In the genomic region with DNA sequence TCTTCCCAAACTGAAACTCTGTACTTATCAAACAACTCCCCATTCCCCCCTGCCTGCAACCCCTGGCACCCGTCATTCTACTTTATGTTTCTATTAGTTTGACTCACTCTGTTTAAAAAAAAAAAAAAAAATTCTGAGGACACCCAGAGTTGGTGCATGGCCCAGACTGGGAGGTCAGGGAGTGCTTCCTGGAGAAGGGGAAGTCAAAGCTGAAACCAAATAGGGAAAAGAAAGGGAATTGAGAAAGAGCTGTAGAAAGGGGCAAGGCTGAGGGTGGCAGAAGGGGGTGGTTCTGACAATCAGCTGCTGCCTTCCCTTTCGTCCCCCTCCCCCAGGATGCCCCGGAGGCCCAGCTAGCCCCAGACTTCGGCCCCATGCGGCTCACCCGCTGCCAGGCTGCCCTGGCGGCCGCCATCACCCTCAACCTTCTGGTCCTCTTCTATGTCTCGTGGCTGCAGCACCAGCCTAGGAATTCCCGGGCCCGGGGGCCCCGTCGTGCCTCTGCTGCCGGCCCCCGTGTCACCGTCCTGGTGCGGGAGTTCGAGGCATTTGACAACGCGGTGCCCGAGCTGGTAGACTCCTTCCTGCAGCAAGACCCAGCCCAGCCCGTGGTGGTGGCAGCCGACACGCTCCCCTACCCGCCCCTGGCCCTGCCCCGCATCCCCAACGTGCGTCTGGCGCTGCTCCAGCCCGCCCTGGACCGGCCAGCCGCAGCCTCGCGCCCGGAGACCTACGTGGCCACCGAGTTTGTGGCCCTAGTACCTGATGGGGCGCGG, we compare ENCODE assay signal across 17 cellular contexts. TPM values are rescaled to one million over a fixed set of nuclear protein-coding genes. Genes with fewer than 3 reads are reported as not detected.
DNase-seq lines count a peak whose midpoint lies in the region; ATAC-seq, FAIRE-seq and TF ChIP-seq lines count a peak whose summit lies in the region.
"Had no signal": no experiment of that assay in that cellular context is flagged by ENCODE, and none has a peak within 500 bp of the region (broad histone marks: within the 10 kb centered on the region; RNA-seq: fewer than 3 reads in every experiment).

No MANE protein-coding gene starts in this region.

- CTCF ChIA-PET in K562 (lab: Yijun Ruan, JAX; ENCODE audit: low intra/inter-chr PET ratio) = interaction anchor here (1.9 kb wide), 1 partner anchor 51 kb away, joined by 6 read pairs; no protein-coding TSS in a partner anchor

- in situ Hi-C loops in K562 (cut with MboI) = loop anchor here (10.0 kb wide), 1 partner anchor 240 kb away; no protein-coding TSS in a partner anchor

- 88% methylated on average over 12 of the region's 39 CpGs for WGBS in K562 (ENCODE audit: insufficient coverage, low coverage, missing lambda C conversion rate)

- H3K36me3 ChIP-seq in K562 (ENCODE audit: control insufficient read depth, insufficient read depth, low read length) = peaks cover 9% of the 10 kb centered on the region; the same call in 2 of the 3 replicates
- peaks cover 0 to 30% (median 23%) of the 10 kb centered on the region in 3 donors for H3K36me3 ChIP-seq in tibial artery

- no peak for TF ChIP-seq RAD21 in K562 (CRISPR knock-in tag; conservative IDR thresholded peaks at IDR 0.05 in 1 of 2, IDR thresholded peaks at IDR 0.05 in 1 of 2)

- H3K4me2 ChIP-seq in K562 (ENCODE audit: insufficient read depth, low read length) = no peak overlapping the region

- no peaks in the 10 kb centered on the region for H3K9me1 ChIP-seq in K562 (ENCODE audit: control insufficient read depth, insufficient read depth, low read length)

- FAIRE-seq in K562 (lab: Jason Lieb, UNC) = no peak
- FAIRE-seq: H54 had no signal

- peaks cover 3% of the 10 kb centered on the region; the same call in 1 of the 2 replicates for H4K20me1 ChIP-seq in K562 (replicated peaks; ENCODE audit: control insufficient read depth, insufficient read depth, low read length)

- no TSS peak for BruUV-seq in K562 (replicated peaks; lab: Mats Ljungman, UMichigan)

- TF ChIP-seq CTCF in K562 (IDR thresholded peaks at IDR 0.05 in 2 of 3, conservative IDR thresholded peaks at IDR 0.05 in 1 of 3; ENCODE audit: insufficient read depth in 2 of 3, low read depth in 1 of 3, low read length in 3 of 3) (no peak), tibial artery (IDR thresholded peaks at IDR 0.05) (no peak)

- H3K27ac ChIP-seq in K562 (ENCODE audit: extremely low read depth, low read depth, low read length) (no peak overlapping the region), tibial artery (peak overlapping the region; percentile 83 to 86), substantia nigra (ENCODE audit: low read depth, low read length, poor library complexity, severe bottlenecking) (no peak overlapping the region)
- H3K27ac ChIP-seq: 22Rv1, SK-N-MC had no signal

- H3K27me3 ChIP-seq in K562 (ENCODE audit: control insufficient read depth in 2 of 2, insufficient read depth in 2 of 2, low read length in 2 of 2) (no peaks in the 10 kb centered on the region), tibial artery (no peaks in the 10 kb centered on the region)

- H3K9ac ChIP-seq in K562 (ENCODE audit: insufficient read depth in 1 of 2, low read depth in 2 of 2, low read length in 2 of 2) = no peak overlapping the region

- intact Hi-C loops in K562 (cut with micrococcal nuclease) = loop anchor here (5.0 kb wide), 1 partner anchor 72 kb away; no protein-coding TSS in a partner anchor
- intact Hi-C loops in tibial artery (cut with DNase I; ENCODE audit: low total_unique reads) = loop anchor here (5.0 kb wide), 1 partner anchor 237 kb away; no protein-coding TSS in a partner anchor

- H3K79me2 ChIP-seq in K562 (ENCODE audit: control insufficient read depth, insufficient read depth, low read length) = no peaks in the 10 kb centered on the region

- H3K4me1 ChIP-seq in K562 (replicated peaks in 1 of 2; ENCODE audit: control insufficient read depth in 2 of 2, insufficient read depth in 2 of 2, low read length in 2 of 2) (peaks cover 5 to 17% of the 10 kb centered on the region in 2 experiments; a peak in 4 of 5 replicates), tibial artery (peaks cover 0 to 38% (median 16%) of the 10 kb centered on the region in 4 donors)

- H3K9me3 ChIP-seq in K562 (replicated peaks; ENCODE audit: control insufficient read depth, insufficient read depth, low read depth, low read length) = no peaks in the 10 kb centered on the region
- no peaks in the 10 kb centered on the region for H3K9me3 ChIP-seq in tibial artery
- H3K9me3 ChIP-seq: mucosa of descending colon had no signal

- no peak overlapping the region for H2AFZ ChIP-seq in K562 (ENCODE audit: low read depth, low read length)

- POLR2A ChIA-PET in K562 (lab: Yijun Ruan, JAX) = interaction anchor here (0.6 to 0.7 kb wide), 2 partner anchors 30 to 64 kb away, joined by 3 to 5 read pairs; no protein-coding TSS in a partner anchor

- ATAC-seq in K562 = no peak
- ATAC-seq in left lobe of liver = peak; percentile 7
- ATAC-seq in GM19395 (IDR thresholded peaks at IDR 0.05; ENCODE audit: unreplicated experiment) = no peak
- ATAC-seq: activated naive CD8-positive, alpha-beta T cell treated with anti-CD3 and anti-CD28 coated beads, Interleukin-2, amount 50 U/mL, for 24 hours; effector memory CD8-positive, alpha-beta T cell; mucosa of descending colon had no signal

- H3K4me3 ChIP-seq in K562 (no peak overlapping the region), tibial artery (peak overlapping the region in 1 of 2 donors; percentile 29)
- H3K4me3 ChIP-seq: mucosa of descending colon, SK-N-MC had no signal

- TF ChIP-seq EP300 in K562 (IDR thresholded peaks at IDR 0.05; ENCODE audit: low read length) = no peak

- no peak for TF ChIP-seq POLR2A in K562 (conservative IDR thresholded peaks at IDR 0.05)

- DNase-seq in DMS53 (lab: John Stamatoyannopoulos, UW) (peak; percentile 20), DMS53 treated with DMSO at 0.1 percent for 48 hours (lab: John Stamatoyannopoulos, UW; ENCODE audit: unreplicated experiment) (no peak), K562 (ENCODE audit: extremely low read depth in 1 of 4, low spot score in 3 of 4) (no peak), left lobe of liver (ENCODE audit: low spot score) (no peak), tibial artery (peak; percentile 60 to 87), substantia nigra (lab: John Stamatoyannopoulos, UW) (no peak), NCI-H524 treated with DMSO at 0.1 percent for 48 hours (lab: John Stamatoyannopoulos, UW) (no peak)
- DNase-seq: activated CD4-positive, CD25-positive, alpha-beta regulatory T cell; activated naive CD8-positive, alpha-beta T cell treated with anti-CD3 and anti-CD28 coated beads, Interleukin-2, amount 50 U/mL, for 24 hours; activated T-cell treated with anti-CD3 and anti-CD28 coated beads for 4 hours; effector memory CD8-positive, alpha-beta T cell; NCI-H82 had no signal

RNA-seq across cellular contexts. Expression of a gene that starts 9.0 kb away (rescaled TPM):
- 149 and 335 TPM in 2 replicates for total RNA-seq in K562 (2011; cell fraction: chromatin; rRNA removed; ENCODE audit: low replicate concordance)
- 167 and 175 TPM in 2 replicates for total RNA-seq in K562 (2011; cell fraction: nucleolus; rRNA removed)
- 137 and 163 TPM in 2 replicates for total RNA-seq in K562 (2011; cell fraction: nucleoplasm; rRNA removed)
- total RNA-seq in K562 (2014; rRNA removed) = 66.9 and 71.0 TPM in 2 replicates
- 18.0 and 21.6 TPM in 2 replicates for total RNA-seq in K562 (2014; rRNA removed; fragmentation: Illumina TruSeq; extraction: Trizol)
- 36.9 and 39.2 TPM in 2 replicates for total RNA-seq in K562 (2015; rRNA removed; fragmentation: Illumina TruSeq; extraction: Trizol)
- total RNA-seq in K562 (2021) = 79.2 and 82.7 TPM in 2 replicates
- polyA plus RNA-seq in K562 (2011; rRNA removed) = 42.8 and 60.4 TPM in 2 replicates
- polyA plus RNA-seq in K562 (2011; cell fraction: cytosol; rRNA removed) = 74.0 and 145 TPM in 2 replicates
- polyA plus RNA-seq in K562 (2011; cell fraction: nucleus; rRNA removed) = 204 and 318 TPM in 2 replicates
- 52.1 and 70.7 TPM in 2 replicates for polyA plus RNA-seq in K562 (2012)
- polyA plus RNA-seq in K562 (2014; fragmentation: Illumina TruSeq; extraction: Trizol) = 34.8 and 63.9 TPM in 2 replicates
- polyA plus RNA-seq in K562 (2014; fragmentation: Nextera tagmentation; extraction: Ambion mirVana) = 1 to 10 TPM in 1 of 2 experiments, under 1 TPM in 1; 0.62 to 1.7 TPM
- 81.4 and 83.7 TPM in 2 replicates for polyA plus RNA-seq in K562 (2014; rRNA removed)
- 37.1 and 38.4 TPM in 2 replicates for polyA minus RNA-seq in K562 (2011; rRNA and poly(A)+ RNA removed)
- polyA minus RNA-seq in K562 (2011; cell fraction: cytosol; rRNA and poly(A)+ RNA removed) = 49.1 and 68.4 TPM in 2 replicates
- polyA minus RNA-seq in K562 (2011; cell fraction: nucleus; rRNA and poly(A)+ RNA removed) = 61.9 and 64.6 TPM in 2 replicates
- 24.1 TPM for total RNA-seq in left lobe of liver

RNA-seq across cellular contexts. Expression of a gene that starts 9.4 kb away (rescaled TPM):
- total RNA-seq in K562 (2011; cell fraction: chromatin; rRNA removed; ENCODE audit: low replicate concordance) = 36.3 and 57.4 TPM in 2 replicates
- 33.4 and 35.1 TPM in 2 replicates for total RNA-seq in K562 (2011; cell fraction: nucleolus; rRNA removed)
- 38.6 TPM in 2 replicates for total RNA-seq in K562 (2011; cell fraction: nucleoplasm; rRNA removed)
- total RNA-seq in K562 (2014; rRNA removed) (8.2 and 11.3 TPM in 2 replicates), K562 (2014; rRNA removed; fragmentation: Illumina TruSeq; extraction: Trizol) (4.9 and 5.0 TPM in 2 replicates), K562 (2015; rRNA removed; fragmentation: Illumina TruSeq; extraction: Trizol) (7.3 and 7.6 TPM in 2 replicates), K562 (2021) (11.2 and 14.9 TPM in 2 replicates), left lobe of liver (6.6 TPM)
- polyA plus RNA-seq in K562 (2011; rRNA removed) (3.7 and 5.4 TPM in 2 replicates), K562 (2014; fragmentation: Illumina TruSeq; extraction: Trizol) (6.5 and 10.2 TPM in 2 replicates), K562 (2014; fragmentation: Nextera tagmentation; extraction: Ambion mirVana) (1 to 10 TPM in 1 of 2 experiments, under 1 TPM in 1; 0.68 to 1.1 TPM), K562 (2014; rRNA removed) (15.2 and 16.1 TPM in 2 replicates)
- 4.9 and 11.1 TPM in 2 replicates for polyA plus RNA-seq in K562 (2011; cell fraction: cytosol; rRNA removed)
- polyA plus RNA-seq in K562 (2011; cell fraction: nucleus; rRNA removed) = 12.2 and 17.7 TPM in 2 replicates
- 14.0 and 18.1 TPM in 2 replicates for polyA plus RNA-seq in K562 (2012)
- polyA minus RNA-seq in K562 (2011; rRNA and poly(A)+ RNA removed) = 2.7 and 5.2 TPM in 2 replicates
- polyA minus RNA-seq in K562 (2011; cell fraction: cytosol; rRNA and poly(A)+ RNA removed) = 3.1 and 6.5 TPM in 2 replicates
- 4.4 and 7.3 TPM in 2 replicates for polyA minus RNA-seq in K562 (2011; cell fraction: nucleus; rRNA and poly(A)+ RNA removed)

RNA-seq across cellular contexts. Expression of a gene that starts 33.1 kb away (rescaled TPM):
- 143 and 394 TPM in 2 replicates for total RNA-seq in K562 (2011; cell fraction: chromatin; rRNA removed; ENCODE audit: low replicate concordance)
- total RNA-seq in K562 (2011; cell fraction: nucleolus; rRNA removed) = 510 and 601 TPM in 2 replicates
- total RNA-seq in K562 (2011; cell fraction: nucleoplasm; rRNA removed) = 377 and 409 TPM in 2 replicates
- 257 and 266 TPM in 2 replicates for total RNA-seq in K562 (2014; rRNA removed)
- total RNA-seq in K562 (2014; rRNA removed; fragmentation: Illumina TruSeq; extraction: Trizol) = 77.5 and 94.9 TPM in 2 replicates
- total RNA-seq in K562 (2015; rRNA removed; fragmentation: Illumina TruSeq; extraction: Trizol) = 113 and 122 TPM in 2 replicates
- 398 and 417 TPM in 2 replicates for total RNA-seq in K562 (2021)
- 134 and 227 TPM in 2 replicates for polyA plus RNA-seq in K562 (2011; rRNA removed)
- 233 and 332 TPM in 2 replicates for polyA plus RNA-seq in K562 (2011; cell fraction: cytosol; rRNA removed)
- polyA plus RNA-seq in K562 (2011; cell fraction: nucleus; rRNA removed) = 141 and 179 TPM in 2 replicates
- polyA plus RNA-seq in K562 (2012) = 221 and 421 TPM in 2 replicates
- polyA plus RNA-seq in K562 (2014; fragmentation: Illumina TruSeq; extraction: Trizol) = 250 and 336 TPM in 2 replicates
- 10 to 100 TPM; 31.2 to 42.0 TPM for polyA plus RNA-seq in K562 (2014; fragmentation: Nextera tagmentation; extraction: Ambion mirVana)
- 169 and 256 TPM in 2 replicates for polyA plus RNA-seq in K562 (2014; rRNA removed)
- polyA minus RNA-seq in K562 (2011; rRNA and poly(A)+ RNA removed) = 150 and 164 TPM in 2 replicates
- 145 and 162 TPM in 2 replicates for polyA minus RNA-seq in K562 (2011; cell fraction: cytosol; rRNA and poly(A)+ RNA removed)
- polyA minus RNA-seq in K562 (2011; cell fraction: nucleus; rRNA and poly(A)+ RNA removed) = 58.6 and 64.8 TPM in 2 replicates
- 3.8 TPM for total RNA-seq in left lobe of liver

RNA-seq across cellular contexts. Expression of a gene that starts 38.4 kb away (rescaled TPM):
- 31.5 and 62.0 TPM in 2 replicates for total RNA-seq in K562 (2011; cell fraction: chromatin; rRNA removed; ENCODE audit: low replicate concordance)
- total RNA-seq in K562 (2011; cell fraction: nucleolus; rRNA removed) = 35.2 and 35.7 TPM in 2 replicates
- 32.3 and 33.7 TPM in 2 replicates for total RNA-seq in K562 (2011; cell fraction: nucleoplasm; rRNA removed)
- total RNA-seq in K562 (2014; rRNA removed) (29.2 and 35.1 TPM in 2 replicates), K562 (2014; rRNA removed; fragmentation: Illumina TruSeq; extraction: Trizol) (9.9 and 15.0 TPM in 2 replicates), K562 (2015; rRNA removed; fragmentation: Illumina TruSeq; extraction: Trizol) (14.9 and 19.0 TPM in 2 replicates), K562 (2021) (57.3 and 60.0 TPM in 2 replicates), left lobe of liver (13.7 TPM)
- polyA plus RNA-seq in K562 (2011; rRNA removed) (11.0 and 11.1 TPM in 2 replicates), K562 (2014; fragmentation: Illumina TruSeq; extraction: Trizol) (23.8 and 34.1 TPM in 2 replicates), K562 (2014; fragmentation: Nextera tagmentation; extraction: Ambion mirVana) (1 to 10 TPM; 1.8 to 4.9 TPM), K562 (2014; rRNA removed) (21.1 and 22.4 TPM in 2 replicates)
- 11.6 and 24.2 TPM in 2 replicates for polyA plus RNA-seq in K562 (2011; cell fraction: cytosol; rRNA removed)
- polyA plus RNA-seq in K562 (2011; cell fraction: nucleus; rRNA removed) = 22.8 and 41.1 TPM in 2 replicates
- 36.8 and 42.8 TPM in 2 replicates for polyA plus RNA-seq in K562 (2012)
- polyA minus RNA-seq in K562 (2011; rRNA and poly(A)+ RNA removed) = 10.5 and 13.4 TPM in 2 replicates
- polyA minus RNA-seq in K562 (2011; cell fraction: cytosol; rRNA and poly(A)+ RNA removed) = 26.9 and 30.1 TPM in 2 replicates
- 9.0 and 10.6 TPM in 2 replicates for polyA minus RNA-seq in K562 (2011; cell fraction: nucleus; rRNA and poly(A)+ RNA removed)

Comparison
In these comparisons a context has a peak if more than half of its experiments do, and no peak if none do; other contexts are left out.
1. DNase-seq: peak in DMS53 (single experiment) and tibial artery (2 of 2); none in DMS53 treated with DMSO at 0.1 percent for 48 hours (single experiment), K562 (0 of 4), left lobe of liver (single experiment), substantia nigra (0 of 49) and NCI-H524 treated with DMSO at 0.1 percent for 48 hours (single experiment).
2. H3K27ac ChIP-seq: peak in tibial artery (2 of 2); none in K562 (single experiment) and substantia nigra (single experiment).
3. RNA of a gene that starts 33.1 kb away (total RNA-seq): 77.5 to 601 TPM in K562; 3.8 TPM in left lobe of liver (single experiment); every median in the first group is over 10 times any median in the second.